ENCODE assay signal across 1 cellular context in genomic region chr22:29840498-29840897, GRCh38.
A peak's percentile ranks its signal among the peaks of the same experiment; 100 is the strongest.
TF ChIP-seq lines count a peak whose summit lies in the region.

No MANE protein-coding gene starts in this region.

TF ChIP-seq in K562, 482 proteins besides CTCF, POLR2A, EP300 and RAD21 (continued from another document and continues in another):
- TF ChIP-seq KLF6 (CRISPR knock-in tag; IDR thresholded peaks at IDR 0.05; ENCODE audit: borderline replicate concordance) (no peak), KLF10 (CRISPR knock-in tag; IDR thresholded peaks at IDR 0.05) (no peak), PYGO2 (tag; IDR thresholded peaks at IDR 0.05) (no peak), KDM4B (IDR thresholded peaks at IDR 0.05; ENCODE audit: borderline replicate concordance in 2 of 2, low read depth in 1 of 2) (no peak), ZNF324 (CRISPR knock-in tag; IDR thresholded peaks at IDR 0.05) (no peak), ZNF639 (CRISPR knock-in tag; conservative IDR thresholded peaks at IDR 0.05 in 1 of 2, IDR thresholded peaks at IDR 0.05 in 1 of 2) (no peak), RHOXF2B (CRISPR knock-in tag; conservative IDR thresholded peaks at IDR 0.05) (no peak), ZNF354B (CRISPR knock-in tag; IDR thresholded peaks at IDR 0.05) (no peak), DNMT1 (IDR thresholded peaks at IDR 0.05) (no peak), ZEB2 (IDR thresholded peaks at IDR 0.05) (peak; percentile 70), E2F4 (CRISPR knock-in tag; IDR thresholded peaks at IDR 0.05; ENCODE audit: low read depth) (no peak), BDP1 (IDR thresholded peaks at IDR 0.05; ENCODE audit: insufficient read depth, insufficient read length) (no peak), MNT (conservative IDR thresholded peaks at IDR 0.05) (no peak), CXXC5 (CRISPR knock-in tag; IDR thresholded peaks at IDR 0.05) (no peak), TBL1XR1 (IDR thresholded peaks at IDR 0.05; ENCODE audit: low read length in 2 of 2) (peak in 1 of 2 experiments; percentile 61; a peak in 1 of 4 replicates), ZNF512 (tag; IDR thresholded peaks at IDR 0.05) (no peak), ILF3 (IDR thresholded peaks at IDR 0.05; ENCODE audit: borderline replicate concordance) (no peak), AFF4 (CRISPR knock-in tag; IDR thresholded peaks at IDR 0.05) (no peak), SNAPC5 (CRISPR knock-in tag; IDR thresholded peaks at IDR 0.05) (no peak), XRCC3 (IDR thresholded peaks at IDR 0.05) (no peak), RCOR1 (IDR thresholded peaks at IDR 0.05; ENCODE audit: borderline replicate concordance in 1 of 2, low read depth in 2 of 2, low read length in 2 of 2) (peak; percentile 35 to 82; a peak in 3 of 4 replicates), PURB (CRISPR knock-in tag; IDR thresholded peaks at IDR 0.05; ENCODE audit: low read depth) (no peak), L3MBTL2 (IDR thresholded peaks at IDR 0.05) (no peak), ZBTB5 (IDR thresholded peaks at IDR 0.05) (no peak), GABPB2 (CRISPR knock-in tag; conservative IDR thresholded peaks at IDR 0.05) (no peak), ZNF75A (CRISPR knock-in tag; IDR thresholded peaks at IDR 0.05) (no peak), DMBX1 (CRISPR knock-in tag; IDR thresholded peaks at IDR 0.05; ENCODE audit: borderline replicate concordance) (no peak), ZMIZ1 (IDR thresholded peaks at IDR 0.05; ENCODE audit: low read depth in 2 of 2, low read length in 2 of 2) (no peak), ZNF717 (CRISPR knock-in tag; IDR thresholded peaks at IDR 0.05) (no peak), ZNF175 (CRISPR knock-in tag; IDR thresholded peaks at IDR 0.05; ENCODE audit: low read depth) (no peak), HDGF (IDR thresholded peaks at IDR 0.05) (no peak), SMARCA4 (IDR thresholded peaks at IDR 0.05) (peak; percentile 76), CBFB (CRISPR knock-in tag; IDR thresholded peaks at IDR 0.05) (no peak), CHD2 (IDR thresholded peaks at IDR 0.05; ENCODE audit: low read depth, low read length) (no peak), SRSF7 (optimal IDR thresholded peaks at IDR 0.05; ENCODE audit: low read depth, low read length) (no peak), ZZZ3 (IDR thresholded peaks at IDR 0.05) (no peak), DLX4 (CRISPR knock-in tag; IDR thresholded peaks at IDR 0.05) (no peak), CREBBP (IDR thresholded peaks at IDR 0.05; ENCODE audit: low read depth, low read length) (no peak), SMAD1 (IDR thresholded peaks at IDR 0.05; ENCODE audit: low read depth, low read length, partially characterized antibody) (no peak), SPI1 (IDR thresholded peaks at IDR 0.05; ENCODE audit: borderline replicate concordance, low read depth, low read length) (peak; percentile 14; the same call in 1 of the 2 replicates), BRF1 (IDR thresholded peaks at IDR 0.05; ENCODE audit: borderline replicate concordance, extremely low read depth, insufficient read length) (no peak), HDAC8 (tag; IDR thresholded peaks at IDR 0.05) (no peak), MIER1 (IDR thresholded peaks at IDR 0.05; ENCODE audit: low read depth) (no peak), CSDE1 (IDR thresholded peaks at IDR 0.05) (no peak), TCF3 (CRISPR knock-in tag; IDR thresholded peaks at IDR 0.05) (peak; percentile 86), MECOM (CRISPR knock-in tag; IDR thresholded peaks at IDR 0.05) (peak; percentile 45), MITF (IDR thresholded peaks at IDR 0.05) (no peak), YBX1 (IDR thresholded peaks at IDR 0.05) (no peak)
